Comparison of ENCODE assay signal across 11 cellular contexts in the genomic region with DNA sequence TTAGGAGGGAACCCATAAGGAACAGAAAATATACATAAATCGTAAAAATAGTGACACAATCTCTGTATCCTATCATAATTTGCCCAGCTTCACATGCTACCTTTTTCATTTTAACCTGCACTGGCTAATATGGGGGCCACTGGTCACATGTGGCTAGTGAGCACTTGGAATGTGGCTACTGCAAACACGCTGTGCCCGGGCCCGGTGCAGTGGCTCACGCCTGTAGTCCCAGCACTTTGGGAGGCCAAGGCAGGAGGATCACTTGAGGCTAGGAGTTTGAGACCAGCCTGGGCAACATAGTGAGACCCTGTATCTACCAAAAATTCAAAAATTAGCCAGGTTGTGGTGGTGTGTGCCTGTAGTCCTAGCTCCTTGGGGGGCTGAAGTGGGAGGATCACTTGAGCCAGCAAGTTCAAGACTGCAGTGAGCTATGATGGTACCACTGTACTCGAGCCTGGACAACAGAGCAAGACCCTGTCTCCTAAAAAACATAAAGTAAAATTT. TPM values are rescaled to one million over a fixed set of nuclear protein-coding genes. Genes with fewer than 3 reads are reported as not detected.
DNase-seq lines count a peak whose midpoint lies in the region; ATAC-seq and TF ChIP-seq lines count a peak whose summit lies in the region.
"Had no signal": no experiment of that assay in that cellular context is flagged by ENCODE, and none has a peak within 500 bp of the region (broad histone marks: within the 10 kb centered on the region; RNA-seq: fewer than 3 reads in every experiment).

No MANE protein-coding gene starts in this region.

- intact Hi-C loops in CD4-positive, alpha-beta T cell (cut with DNase I, micrococcal nuclease): loop anchor here (2.0 to 10.0 kb wide), 5 partner anchors 108 to 1267 kb away; a partner anchor contains a TSS
- intact Hi-C loops in dendritic cell treated with granulocyte-macrophage colony-stimulating factor and Interleukin-4, amounts not matched to agents 40 ng/mL and 50 ng/mL, for 4 days (cut with micrococcal nuclease): loop anchor here (5.0 kb wide), 1 partner anchor 108 kb away; a partner anchor contains a TSS

- DNase-seq in CD4-positive, alpha-beta T cell: no peak
- no peak for DNase-seq in endothelial cell (ENCODE audit: low spot score)
- DNase-seq: activated CD4-positive, CD25-positive, alpha-beta regulatory T cell; activated T-cell treated with anti-CD3 and anti-CD28 coated beads, Interleukin-2, amount 50 U/mL, for 4 hours; NCI-H2171; stimulated activated CD4-positive, alpha-beta T cell treated with anti-CD3 and anti-CD28 coated beads, Interleukin-15, amount 100 ng/mL, for 24 hours had no signal

- CTCF ChIA-PET in CD4-positive, alpha-beta T cell (lab: Charles Lee): interaction anchor here (0.9 to 2.3 kb wide), 4 partner anchors 48 to 1113 kb away, joined by 3 to 7 read pairs (median 4); a partner anchor contains a TSS

- peak overlapping the region; percentile 96 for H3K4me3 Mint-ChIP-seq in CD4-positive, alpha-beta T cell
- H3K4me3 Mint-ChIP-seq in IgD-negative memory B cell (peak overlapping the region in 1 of 4 donors; percentile 94), endothelial cell (ENCODE audit: unreplicated experiment) (no peak overlapping the region)
- H3K4me3 Mint-ChIP-seq in dendritic cell treated with granulocyte-macrophage colony-stimulating factor and Interleukin-4, amounts not matched to agents 40 ng/mL and 50 ng/mL, for 4 days: no peak overlapping the region

- no peak overlapping the region for H3K4me3 ChIP-seq in skin epidermis

- no peak overlapping the region for H3K27ac ChIP-seq in CD4-positive, alpha-beta T cell (ENCODE audit: low read depth, low read length)
- H3K27ac ChIP-seq in skin epidermis: peak overlapping the region in 14 of 21 experiments; percentile 2 to 95 (median 90)

- H3K36me3 Mint-ChIP-seq in CD4-positive, alpha-beta T cell (ENCODE audit: low read depth): peaks cover 31% of the 10 kb centered on the region
- H3K36me3 Mint-ChIP-seq in IgD-negative memory B cell: no peaks in the 10 kb centered on the region
- peaks cover 20% of the 10 kb centered on the region for H3K36me3 Mint-ChIP-seq in dendritic cell treated with granulocyte-macrophage colony-stimulating factor and Interleukin-4, amounts not matched to agents 40 ng/mL and 50 ng/mL, for 4 days (ENCODE audit: low read depth)
- H3K36me3 Mint-ChIP-seq in endothelial cell (ENCODE audit: low read depth, unreplicated experiment): peaks cover 14% of the 10 kb centered on the region

- no peaks in the 10 kb centered on the region for H3K9me3 Mint-ChIP-seq in CD4-positive, alpha-beta T cell
- no peaks in the 10 kb centered on the region for H3K9me3 Mint-ChIP-seq in IgD-negative memory B cell
- H3K9me3 Mint-ChIP-seq in dendritic cell treated with granulocyte-macrophage colony-stimulating factor and Interleukin-4, amounts not matched to agents 40 ng/mL and 50 ng/mL, for 4 days: no peaks in the 10 kb centered on the region
- H3K9me3 Mint-ChIP-seq in endothelial cell (ENCODE audit: unreplicated experiment): no peaks in the 10 kb centered on the region
- H3K9me3 Mint-ChIP-seq: activated T-cell treated with anti-CD3 and anti-CD28 coated beads, Interleukin-2, amount 50 U/mL, for 4 hours had no signal

- H3K27me3 ChIP-seq in CD4-positive, alpha-beta T cell (ENCODE audit: control insufficient read depth, insufficient read depth, low read length): no peaks in the 10 kb centered on the region

- peak overlapping the region; percentile 96 for H3K27ac Mint-ChIP-seq in CD4-positive, alpha-beta T cell
- H3K27ac Mint-ChIP-seq in IgD-negative memory B cell (peak overlapping the region; percentile 63 to 98 (median 96)), endothelial cell (ENCODE audit: unreplicated experiment) (no peak overlapping the region)
- H3K27ac Mint-ChIP-seq in dendritic cell treated with granulocyte-macrophage colony-stimulating factor and Interleukin-4, amounts not matched to agents 40 ng/mL and 50 ng/mL, for 4 days: peak overlapping the region; percentile 100

- H3K4me1 Mint-ChIP-seq in CD4-positive, alpha-beta T cell (ENCODE audit: low read depth): peaks cover 30% of the 10 kb centered on the region
- peaks cover 19 to 26% (median 21%) of the 10 kb centered on the region in 3 donors for H3K4me1 Mint-ChIP-seq in IgD-negative memory B cell
- H3K4me1 Mint-ChIP-seq in dendritic cell treated with granulocyte-macrophage colony-stimulating factor and Interleukin-4, amounts not matched to agents 40 ng/mL and 50 ng/mL, for 4 days (ENCODE audit: low read depth): peaks cover 50% of the 10 kb centered on the region
- peaks cover 27% of the 10 kb centered on the region for H3K4me1 Mint-ChIP-seq in endothelial cell (ENCODE audit: unreplicated experiment)

- no peaks in the 10 kb centered on the region for H3K27me3 Mint-ChIP-seq in CD4-positive, alpha-beta T cell
- H3K27me3 Mint-ChIP-seq in IgD-negative memory B cell (no peaks in the 10 kb centered on the region), endothelial cell (ENCODE audit: unreplicated experiment) (peaks cover 14% of the 10 kb centered on the region)
- H3K27me3 Mint-ChIP-seq in dendritic cell treated with granulocyte-macrophage colony-stimulating factor and Interleukin-4, amounts not matched to agents 40 ng/mL and 50 ng/mL, for 4 days: no peaks in the 10 kb centered on the region

- H3K9me3 ChIP-seq in CD4-positive, alpha-beta T cell (ENCODE audit: control insufficient read depth, low read length): no peaks in the 10 kb centered on the region

- POLR2A ChIA-PET in CD4-positive, alpha-beta T cell (lab: Charles Lee): interaction anchor here (0.5 to 3.4 kb wide), 2 partner anchors 66 to 109 kb away, joined by 3 to 41 read pairs; a partner anchor contains a TSS

- ATAC-seq in CD4-positive, alpha-beta T cell (ENCODE audit: poor library complexity): no peak
- ATAC-seq in GM18867 (IDR thresholded peaks at IDR 0.05; ENCODE audit: unreplicated experiment) (no peak), GM21360 (IDR thresholded peaks at IDR 0.05; ENCODE audit: unreplicated experiment) (no peak)
- ATAC-seq: activated T-cell treated with anti-CD3 and anti-CD28 coated beads, Interleukin-2, amount 50 U/mL, for 4 hours had no signal

- no peak for TF ChIP-seq CTCF in CD4-positive, alpha-beta T cell (IDR thresholded peaks at IDR 0.05)
- TF ChIP-seq CTCF in endothelial cell (IDR thresholded peaks at IDR 0.05; ENCODE audit: unreplicated experiment): no peak

RNA-seq across cellular contexts. Expression of a gene that starts 1.5 kb away (rescaled TPM):
- total RNA-seq in CD4-positive, alpha-beta T cell: 10 to 100 TPM; 47.5 to 50.5 TPM
- 43.1 TPM for polyA plus RNA-seq in IgD-negative memory B cell
- total RNA-seq in endothelial cell (ENCODE audit: unreplicated experiment): 4.2 TPM
